In the genomic region with DNA sequence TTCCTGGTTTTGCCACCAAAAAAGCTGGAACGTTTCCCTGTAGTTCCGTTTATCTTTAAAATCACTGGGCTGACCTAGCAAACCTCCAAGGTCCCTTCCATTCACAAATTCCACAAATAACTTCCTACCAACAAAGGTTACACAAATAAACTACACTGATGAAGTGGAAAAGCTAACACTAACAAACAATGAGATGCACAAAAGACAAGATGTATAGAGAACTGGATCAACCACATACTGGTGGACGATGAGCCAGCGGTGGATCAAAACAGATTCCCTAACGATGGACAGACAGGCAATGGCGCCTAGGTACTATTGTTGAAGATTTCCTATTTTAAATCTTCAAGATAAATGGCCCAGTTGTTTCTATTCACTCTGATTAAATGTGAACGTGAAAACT, we compare ENCODE assay signal across 1 cellular context.
TF ChIP-seq lines count a peak whose summit lies in the region.

No MANE protein-coding gene starts in this region.

TF ChIP-seq in HepG2, 621 proteins besides CTCF, POLR2A, EP300 and RAD21 (continued from another document and continues in another):
- TF ChIP-seq, protein P1, sequence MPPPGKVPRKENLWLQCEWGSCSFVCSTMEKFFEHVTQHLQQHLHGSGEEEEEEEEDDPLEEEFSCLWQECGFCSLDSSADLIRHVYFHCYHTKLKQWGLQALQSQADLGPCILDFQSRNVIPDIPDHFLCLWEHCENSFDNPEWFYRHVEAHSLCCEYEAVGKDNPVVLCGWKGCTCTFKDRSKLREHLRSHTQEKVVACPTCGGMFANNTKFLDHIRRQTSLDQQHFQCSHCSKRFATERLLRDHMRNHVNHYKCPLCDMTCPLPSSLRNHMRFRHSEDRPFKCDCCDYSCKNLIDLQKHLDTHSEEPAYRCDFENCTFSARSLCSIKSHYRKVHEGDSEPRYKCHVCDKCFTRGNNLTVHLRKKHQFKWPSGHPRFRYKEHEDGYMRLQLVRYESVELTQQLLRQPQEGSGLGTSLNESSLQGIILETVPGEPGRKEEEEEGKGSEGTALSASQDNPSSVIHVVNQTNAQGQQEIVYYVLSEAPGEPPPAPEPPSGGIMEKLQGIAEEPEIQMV (CRISPR knock-in tag; IDR thresholded peaks at IDR 0.05; ENCODE audit: low read depth): no peak
- TF ChIP-seq, protein P2, sequence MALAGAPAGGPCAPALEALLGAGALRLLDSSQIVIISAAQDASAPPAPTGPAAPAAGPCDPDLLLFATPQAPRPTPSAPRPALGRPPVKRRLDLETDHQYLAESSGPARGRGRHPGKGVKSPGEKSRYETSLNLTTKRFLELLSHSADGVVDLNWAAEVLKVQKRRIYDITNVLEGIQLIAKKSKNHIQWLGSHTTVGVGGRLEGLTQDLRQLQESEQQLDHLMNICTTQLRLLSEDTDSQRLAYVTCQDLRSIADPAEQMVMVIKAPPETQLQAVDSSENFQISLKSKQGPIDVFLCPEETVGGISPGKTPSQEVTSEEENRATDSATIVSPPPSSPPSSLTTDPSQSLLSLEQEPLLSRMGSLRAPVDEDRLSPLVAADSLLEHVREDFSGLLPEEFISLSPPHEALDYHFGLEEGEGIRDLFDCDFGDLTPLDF (CRISPR knock-in tag; IDR thresholded peaks at IDR 0.05): no peak
- TF ChIP-seq, protein P3, sequence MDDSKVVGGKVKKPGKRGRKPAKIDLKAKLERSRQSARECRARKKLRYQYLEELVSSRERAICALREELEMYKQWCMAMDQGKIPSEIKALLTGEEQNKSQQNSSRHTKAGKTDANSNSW (CRISPR knock-in tag; IDR thresholded peaks at IDR 0.05; ENCODE audit: borderline replicate concordance): no peak
- no peak for TF ChIP-seq ZSCAN22 (CRISPR knock-in tag; IDR thresholded peaks at IDR 0.05)
- TF ChIP-seq, protein P4, sequence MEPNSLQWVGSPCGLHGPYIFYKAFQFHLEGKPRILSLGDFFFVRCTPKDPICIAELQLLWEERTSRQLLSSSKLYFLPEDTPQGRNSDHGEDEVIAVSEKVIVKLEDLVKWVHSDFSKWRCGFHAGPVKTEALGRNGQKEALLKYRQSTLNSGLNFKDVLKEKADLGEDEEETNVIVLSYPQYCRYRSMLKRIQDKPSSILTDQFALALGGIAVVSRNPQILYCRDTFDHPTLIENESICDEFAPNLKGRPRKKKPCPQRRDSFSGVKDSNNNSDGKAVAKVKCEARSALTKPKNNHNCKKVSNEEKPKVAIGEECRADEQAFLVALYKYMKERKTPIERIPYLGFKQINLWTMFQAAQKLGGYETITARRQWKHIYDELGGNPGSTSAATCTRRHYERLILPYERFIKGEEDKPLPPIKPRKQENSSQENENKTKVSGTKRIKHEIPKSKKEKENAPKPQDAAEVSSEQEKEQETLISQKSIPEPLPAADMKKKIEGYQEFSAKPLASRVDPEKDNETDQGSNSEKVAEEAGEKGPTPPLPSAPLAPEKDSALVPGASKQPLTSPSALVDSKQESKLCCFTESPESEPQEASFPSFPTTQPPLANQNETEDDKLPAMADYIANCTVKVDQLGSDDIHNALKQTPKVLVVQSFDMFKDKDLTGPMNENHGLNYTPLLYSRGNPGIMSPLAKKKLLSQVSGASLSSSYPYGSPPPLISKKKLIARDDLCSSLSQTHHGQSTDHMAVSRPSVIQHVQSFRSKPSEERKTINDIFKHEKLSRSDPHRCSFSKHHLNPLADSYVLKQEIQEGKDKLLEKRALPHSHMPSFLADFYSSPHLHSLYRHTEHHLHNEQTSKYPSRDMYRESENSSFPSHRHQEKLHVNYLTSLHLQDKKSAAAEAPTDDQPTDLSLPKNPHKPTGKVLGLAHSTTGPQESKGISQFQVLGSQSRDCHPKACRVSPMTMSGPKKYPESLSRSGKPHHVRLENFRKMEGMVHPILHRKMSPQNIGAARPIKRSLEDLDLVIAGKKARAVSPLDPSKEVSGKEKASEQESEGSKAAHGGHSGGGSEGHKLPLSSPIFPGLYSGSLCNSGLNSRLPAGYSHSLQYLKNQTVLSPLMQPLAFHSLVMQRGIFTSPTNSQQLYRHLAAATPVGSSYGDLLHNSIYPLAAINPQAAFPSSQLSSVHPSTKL (CRISPR knock-in tag; IDR thresholded peaks at IDR 0.05): peak; percentile 45; the same call in 1 of the 2 replicates
- no peak for TF ChIP-seq ZFP36 (IDR thresholded peaks at IDR 0.05; ENCODE audit: borderline replicate concordance, low read depth, low read length, partially characterized antibody)
- TF ChIP-seq MYC (CRISPR knock-in tag; IDR thresholded peaks at IDR 0.05; ENCODE audit: borderline replicate concordance): no peak
- no peak for TF ChIP-seq SRSF1 (optimal IDR thresholded peaks at IDR 0.05; ENCODE audit: low read depth, low read length)
- TF ChIP-seq ZNF333 (CRISPR knock-in tag; IDR thresholded peaks at IDR 0.05; ENCODE audit: borderline replicate concordance): no peak
- no peak for TF ChIP-seq PRMT3 (CRISPR knock-in tag; IDR thresholded peaks at IDR 0.05; ENCODE audit: borderline replicate concordance, low read depth)
- TF ChIP-seq, protein P5, sequence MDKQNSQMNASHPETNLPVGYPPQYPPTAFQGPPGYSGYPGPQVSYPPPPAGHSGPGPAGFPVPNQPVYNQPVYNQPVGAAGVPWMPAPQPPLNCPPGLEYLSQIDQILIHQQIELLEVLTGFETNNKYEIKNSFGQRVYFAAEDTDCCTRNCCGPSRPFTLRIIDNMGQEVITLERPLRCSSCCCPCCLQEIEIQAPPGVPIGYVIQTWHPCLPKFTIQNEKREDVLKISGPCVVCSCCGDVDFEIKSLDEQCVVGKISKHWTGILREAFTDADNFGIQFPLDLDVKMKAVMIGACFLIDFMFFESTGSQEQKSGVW (CRISPR knock-in tag; IDR thresholded peaks at IDR 0.05; ENCODE audit: borderline replicate concordance): no peak
- 0 out of 2 replicates have a peak, but pooled peaks have one; percentile 46 for TF ChIP-seq HMG20B (CRISPR knock-in tag; conservative IDR thresholded peaks at IDR 0.05)
- TF ChIP-seq ZSCAN30 (CRISPR knock-in tag; IDR thresholded peaks at IDR 0.05): no peak
- TF ChIP-seq GFI1 (CRISPR knock-in tag; IDR thresholded peaks at IDR 0.05; ENCODE audit: borderline replicate concordance): peak; percentile 33; the same call in 1 of the 2 replicates
- no peak for TF ChIP-seq ZNF136 (CRISPR knock-in tag; IDR thresholded peaks at IDR 0.05; ENCODE audit: low read depth)
- TF ChIP-seq MTF1 (CRISPR knock-in tag; IDR thresholded peaks at IDR 0.05): no peak
- TF ChIP-seq TCF7L2 (IDR thresholded peaks at IDR 0.05; ENCODE audit: low read depth, low read length): no peak
- no peak for TF ChIP-seq CEBPB (IDR thresholded peaks at IDR 0.05; ENCODE audit: borderline replicate concordance, low read depth, low read length)
- no peak for TF ChIP-seq EHMT2 (IDR thresholded peaks at IDR 0.05; ENCODE audit: borderline replicate concordance, low read depth, low read length)
- TF ChIP-seq, protein P6, sequence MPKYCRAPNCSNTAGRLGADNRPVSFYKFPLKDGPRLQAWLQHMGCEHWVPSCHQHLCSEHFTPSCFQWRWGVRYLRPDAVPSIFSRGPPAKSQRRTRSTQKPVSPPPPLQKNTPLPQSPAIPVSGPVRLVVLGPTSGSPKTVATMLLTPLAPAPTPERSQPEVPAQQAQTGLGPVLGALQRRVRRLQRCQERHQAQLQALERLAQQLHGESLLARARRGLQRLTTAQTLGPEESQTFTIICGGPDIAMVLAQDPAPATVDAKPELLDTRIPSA (CRISPR knock-in tag; IDR thresholded peaks at IDR 0.05; ENCODE audit: borderline replicate concordance): no peak
- TF ChIP-seq NCOR1 (IDR thresholded peaks at IDR 0.05; ENCODE audit: borderline replicate concordance, low read length): no peak
- TF ChIP-seq, protein P7, sequence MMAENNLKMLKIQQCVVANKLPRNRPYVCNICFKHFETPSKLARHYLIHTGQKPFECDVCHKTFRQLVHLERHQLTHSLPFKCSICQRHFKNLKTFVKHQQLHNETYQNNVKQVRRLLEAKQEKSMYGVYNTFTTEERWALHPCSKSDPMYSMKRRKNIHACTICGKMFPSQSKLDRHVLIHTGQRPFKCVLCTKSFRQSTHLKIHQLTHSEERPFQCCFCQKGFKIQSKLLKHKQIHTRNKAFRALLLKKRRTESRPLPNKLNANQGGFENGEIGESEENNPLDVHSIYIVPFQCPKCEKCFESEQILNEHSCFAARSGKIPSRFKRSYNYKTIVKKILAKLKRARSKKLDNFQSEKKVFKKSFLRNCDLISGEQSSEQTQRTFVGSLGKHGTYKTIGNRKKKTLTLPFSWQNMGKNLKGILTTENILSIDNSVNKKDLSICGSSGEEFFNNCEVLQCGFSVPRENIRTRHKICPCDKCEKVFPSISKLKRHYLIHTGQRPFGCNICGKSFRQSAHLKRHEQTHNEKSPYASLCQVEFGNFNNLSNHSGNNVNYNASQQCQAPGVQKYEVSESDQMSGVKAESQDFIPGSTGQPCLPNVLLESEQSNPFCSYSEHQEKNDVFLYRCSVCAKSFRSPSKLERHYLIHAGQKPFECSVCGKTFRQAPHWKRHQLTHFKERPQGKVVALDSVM (CRISPR knock-in tag; IDR thresholded peaks at IDR 0.05): no peak
- no peak for TF ChIP-seq NFKB2 (CRISPR knock-in tag; IDR thresholded peaks at IDR 0.05; ENCODE audit: borderline replicate concordance)
- TF ChIP-seq, protein P8, sequence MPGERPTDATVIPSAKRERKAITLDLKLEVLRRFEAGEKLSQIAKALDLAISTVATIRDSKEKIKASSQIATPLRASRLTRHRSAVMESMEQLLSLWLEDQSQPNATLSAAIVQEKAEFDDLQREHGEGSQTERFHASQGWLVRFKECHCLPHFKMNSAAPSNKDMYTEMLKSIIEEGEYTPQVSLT (CRISPR knock-in tag; IDR thresholded peaks at IDR 0.05; ENCODE audit: borderline replicate concordance, low read depth): no peak
- TF ChIP-seq GTF2F1 (IDR thresholded peaks at IDR 0.05; ENCODE audit: low read length): no peak
- no peak for TF ChIP-seq RELA (CRISPR knock-in tag; IDR thresholded peaks at IDR 0.05)
- no peak for TF ChIP-seq ZNF335 (CRISPR knock-in tag; IDR thresholded peaks at IDR 0.05)
- no peak for TF ChIP-seq THAP11 (CRISPR knock-in tag; IDR thresholded peaks at IDR 0.05)
- TF ChIP-seq PCBP1 (IDR thresholded peaks at IDR 0.05; ENCODE audit: borderline replicate concordance, low read depth, low read length): no peak
- TF ChIP-seq, protein P9, sequence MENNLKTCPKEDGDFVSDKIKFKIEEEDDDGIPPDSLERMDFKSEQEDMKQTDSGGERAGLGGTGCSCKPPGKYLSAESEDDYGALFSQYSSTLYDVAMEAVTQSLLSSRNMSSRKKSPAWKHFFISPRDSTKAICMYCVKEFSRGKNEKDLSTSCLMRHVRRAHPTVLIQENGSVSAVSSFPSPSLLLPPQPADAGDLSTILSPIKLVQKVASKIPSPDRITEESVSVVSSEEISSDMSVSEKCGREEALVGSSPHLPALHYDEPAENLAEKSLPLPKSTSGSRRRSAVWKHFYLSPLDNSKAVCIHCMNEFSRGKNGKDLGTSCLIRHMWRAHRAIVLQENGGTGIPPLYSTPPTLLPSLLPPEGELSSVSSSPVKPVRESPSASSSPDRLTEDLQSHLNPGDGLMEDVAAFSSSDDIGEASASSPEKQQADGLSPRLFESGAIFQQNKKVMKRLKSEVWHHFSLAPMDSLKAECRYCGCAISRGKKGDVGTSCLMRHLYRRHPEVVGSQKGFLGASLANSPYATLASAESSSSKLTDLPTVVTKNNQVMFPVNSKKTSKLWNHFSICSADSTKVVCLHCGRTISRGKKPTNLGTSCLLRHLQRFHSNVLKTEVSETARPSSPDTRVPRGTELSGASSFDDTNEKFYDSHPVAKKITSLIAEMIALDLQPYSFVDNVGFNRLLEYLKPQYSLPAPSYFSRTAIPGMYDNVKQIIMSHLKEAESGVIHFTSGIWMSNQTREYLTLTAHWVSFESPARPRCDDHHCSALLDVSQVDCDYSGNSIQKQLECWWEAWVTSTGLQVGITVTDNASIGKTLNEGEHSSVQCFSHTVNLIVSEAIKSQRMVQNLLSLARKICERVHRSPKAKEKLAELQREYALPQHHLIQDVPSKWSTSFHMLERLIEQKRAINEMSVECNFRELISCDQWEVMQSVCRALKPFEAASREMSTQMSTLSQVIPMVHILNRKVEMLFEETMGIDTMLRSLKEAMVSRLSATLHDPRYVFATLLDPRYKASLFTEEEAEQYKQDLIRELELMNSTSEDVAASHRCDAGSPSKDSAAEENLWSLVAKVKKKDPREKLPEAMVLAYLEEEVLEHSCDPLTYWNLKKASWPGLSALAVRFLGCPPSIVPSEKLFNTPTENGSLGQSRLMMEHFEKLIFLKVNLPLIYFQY (CRISPR knock-in tag; IDR thresholded peaks at IDR 0.05; ENCODE audit: borderline replicate concordance): no peak
- TF ChIP-seq MAZ (IDR thresholded peaks at IDR 0.05; ENCODE audit: borderline replicate concordance, low read depth, low read length): no peak
- no peak for TF ChIP-seq MAZ (CRISPR knock-in tag; IDR thresholded peaks at IDR 0.05; ENCODE audit: low read depth)
- peak; percentile 66 for TF ChIP-seq ELF3 (CRISPR knock-in tag; IDR thresholded peaks at IDR 0.05)
- no peak for TF ChIP-seq ZNF709 (CRISPR knock-in tag; IDR thresholded peaks at IDR 0.05)
- no peak for TF ChIP-seq ZNF773 (CRISPR knock-in tag; IDR thresholded peaks at IDR 0.05; ENCODE audit: borderline replicate concordance)
- TF ChIP-seq ZNF749 (CRISPR knock-in tag; IDR thresholded peaks at IDR 0.05; ENCODE audit: borderline replicate concordance): no peak
- no peak for TF ChIP-seq ZMYM3 (CRISPR knock-in tag; IDR thresholded peaks at IDR 0.05)
- TF ChIP-seq ZNF564 (CRISPR knock-in tag; IDR thresholded peaks at IDR 0.05): no peak
- no peak for TF ChIP-seq TCF12 (IDR thresholded peaks at IDR 0.05)
- TF ChIP-seq TCF12 (CRISPR knock-in tag; IDR thresholded peaks at IDR 0.05): no peak
- no peak for TF ChIP-seq DNMT1 (CRISPR knock-in tag; IDR thresholded peaks at IDR 0.05)
- TF ChIP-seq HMG20A (CRISPR knock-in tag; IDR thresholded peaks at IDR 0.05; ENCODE audit: borderline replicate concordance): peak; percentile 50; the same call in 1 of the 2 replicates
- TF ChIP-seq ZNF713 (CRISPR knock-in tag; IDR thresholded peaks at IDR 0.05): no peak
- TF ChIP-seq ZNF484 (CRISPR knock-in tag; IDR thresholded peaks at IDR 0.05; ENCODE audit: borderline replicate concordance, low read depth): no peak
- TF ChIP-seq BCL6 (CRISPR knock-in tag; IDR thresholded peaks at IDR 0.05): peak; percentile 55; the same call in 1 of the 2 replicates
- no peak for TF ChIP-seq ISL2 (CRISPR knock-in tag; IDR thresholded peaks at IDR 0.05)
- TF ChIP-seq, protein P10, sequence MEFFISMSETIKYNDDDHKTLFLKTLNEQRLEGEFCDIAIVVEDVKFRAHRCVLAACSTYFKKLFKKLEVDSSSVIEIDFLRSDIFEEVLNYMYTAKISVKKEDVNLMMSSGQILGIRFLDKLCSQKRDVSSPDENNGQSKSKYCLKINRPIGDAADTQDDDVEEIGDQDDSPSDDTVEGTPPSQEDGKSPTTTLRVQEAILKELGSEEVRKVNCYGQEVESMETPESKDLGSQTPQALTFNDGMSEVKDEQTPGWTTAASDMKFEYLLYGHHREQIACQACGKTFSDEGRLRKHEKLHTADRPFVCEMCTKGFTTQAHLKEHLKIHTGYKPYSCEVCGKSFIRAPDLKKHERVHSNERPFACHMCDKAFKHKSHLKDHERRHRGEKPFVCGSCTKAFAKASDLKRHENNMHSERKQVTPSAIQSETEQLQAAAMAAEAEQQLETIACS (CRISPR knock-in tag; IDR thresholded peaks at IDR 0.05): no peak
- TF ChIP-seq PRPF4 (IDR thresholded peaks at IDR 0.05; ENCODE audit: low read depth, low read length, poor library complexity, severe bottlenecking): no peak
- no peak for TF ChIP-seq RFX3 (CRISPR knock-in tag; IDR thresholded peaks at IDR 0.05)
- TF ChIP-seq ZKSCAN5 (CRISPR knock-in tag; IDR thresholded peaks at IDR 0.05): no peak
- TF ChIP-seq CEBPG (CRISPR knock-in tag; IDR thresholded peaks at IDR 0.05): no peak
